ENCODE assay signal across 1 cellular context in the genomic region with DNA sequence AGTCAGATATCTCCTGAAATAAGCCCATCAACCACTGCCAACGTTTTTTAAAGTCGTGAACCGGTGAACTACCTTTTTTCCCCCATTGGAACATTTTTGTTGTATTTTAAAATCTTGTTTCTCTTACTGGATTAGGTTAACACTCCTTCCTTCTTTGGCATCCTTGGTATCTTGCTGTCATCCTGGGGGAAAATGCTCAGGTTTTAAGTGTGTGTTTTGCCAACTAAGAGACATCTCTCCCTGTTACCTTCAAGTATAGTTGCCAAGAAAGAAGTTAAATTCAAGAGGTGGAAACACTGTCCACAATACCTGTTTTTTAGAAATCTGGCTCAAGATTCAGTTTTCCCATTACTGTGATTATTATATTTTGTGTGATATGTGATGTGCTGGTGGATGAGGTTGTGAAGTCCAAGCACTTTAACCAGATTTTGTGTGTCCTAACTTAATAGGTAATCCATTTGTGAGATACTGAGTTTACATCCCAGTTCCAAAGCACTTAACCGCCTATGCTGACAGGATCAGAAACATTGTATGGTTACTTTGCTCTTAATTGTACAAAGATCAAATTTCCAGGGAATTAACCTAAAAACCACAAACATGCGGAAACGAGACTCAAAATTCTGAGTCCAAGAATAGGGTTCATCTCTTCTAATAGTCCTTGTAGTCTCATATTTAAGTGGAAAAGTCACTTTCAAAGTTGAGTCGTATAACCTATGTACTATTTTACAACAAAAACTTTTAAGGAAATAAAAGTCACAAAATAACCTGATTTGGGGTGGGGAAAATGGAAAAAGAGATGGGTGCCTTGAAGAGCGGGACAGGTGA.
TF ChIP-seq lines count a peak whose summit lies in the region.

No MANE protein-coding gene starts in this region.

TF ChIP-seq in HepG2, 621 proteins besides CTCF, POLR2A, EP300 and RAD21 (continued from another document and continues in another):
- TF ChIP-seq, protein P1, sequence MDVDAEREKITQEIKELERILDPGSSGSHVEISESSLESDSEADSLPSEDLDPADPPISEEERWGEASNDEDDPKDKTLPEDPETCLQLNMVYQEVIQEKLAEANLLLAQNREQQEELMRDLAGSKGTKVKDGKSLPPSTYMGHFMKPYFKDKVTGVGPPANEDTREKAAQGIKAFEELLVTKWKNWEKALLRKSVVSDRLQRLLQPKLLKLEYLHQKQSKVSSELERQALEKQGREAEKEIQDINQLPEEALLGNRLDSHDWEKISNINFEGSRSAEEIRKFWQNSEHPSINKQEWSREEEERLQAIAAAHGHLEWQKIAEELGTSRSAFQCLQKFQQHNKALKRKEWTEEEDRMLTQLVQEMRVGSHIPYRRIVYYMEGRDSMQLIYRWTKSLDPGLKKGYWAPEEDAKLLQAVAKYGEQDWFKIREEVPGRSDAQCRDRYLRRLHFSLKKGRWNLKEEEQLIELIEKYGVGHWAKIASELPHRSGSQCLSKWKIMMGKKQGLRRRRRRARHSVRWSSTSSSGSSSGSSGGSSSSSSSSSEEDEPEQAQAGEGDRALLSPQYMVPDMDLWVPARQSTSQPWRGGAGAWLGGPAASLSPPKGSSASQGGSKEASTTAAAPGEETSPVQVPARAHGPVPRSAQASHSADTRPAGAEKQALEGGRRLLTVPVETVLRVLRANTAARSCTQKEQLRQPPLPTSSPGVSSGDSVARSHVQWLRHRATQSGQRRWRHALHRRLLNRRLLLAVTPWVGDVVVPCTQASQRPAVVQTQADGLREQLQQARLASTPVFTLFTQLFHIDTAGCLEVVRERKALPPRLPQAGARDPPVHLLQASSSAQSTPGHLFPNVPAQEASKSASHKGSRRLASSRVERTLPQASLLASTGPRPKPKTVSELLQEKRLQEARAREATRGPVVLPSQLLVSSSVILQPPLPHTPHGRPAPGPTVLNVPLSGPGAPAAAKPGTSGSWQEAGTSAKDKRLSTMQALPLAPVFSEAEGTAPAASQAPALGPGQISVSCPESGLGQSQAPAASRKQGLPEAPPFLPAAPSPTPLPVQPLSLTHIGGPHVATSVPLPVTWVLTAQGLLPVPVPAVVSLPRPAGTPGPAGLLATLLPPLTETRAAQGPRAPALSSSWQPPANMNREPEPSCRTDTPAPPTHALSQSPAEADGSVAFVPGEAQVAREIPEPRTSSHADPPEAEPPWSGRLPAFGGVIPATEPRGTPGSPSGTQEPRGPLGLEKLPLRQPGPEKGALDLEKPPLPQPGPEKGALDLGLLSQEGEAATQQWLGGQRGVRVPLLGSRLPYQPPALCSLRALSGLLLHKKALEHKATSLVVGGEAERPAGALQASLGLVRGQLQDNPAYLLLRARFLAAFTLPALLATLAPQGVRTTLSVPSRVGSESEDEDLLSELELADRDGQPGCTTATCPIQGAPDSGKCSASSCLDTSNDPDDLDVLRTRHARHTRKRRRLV (CRISPR knock-in tag; IDR thresholded peaks at IDR 0.05): no peak
- TF ChIP-seq, protein P2, sequence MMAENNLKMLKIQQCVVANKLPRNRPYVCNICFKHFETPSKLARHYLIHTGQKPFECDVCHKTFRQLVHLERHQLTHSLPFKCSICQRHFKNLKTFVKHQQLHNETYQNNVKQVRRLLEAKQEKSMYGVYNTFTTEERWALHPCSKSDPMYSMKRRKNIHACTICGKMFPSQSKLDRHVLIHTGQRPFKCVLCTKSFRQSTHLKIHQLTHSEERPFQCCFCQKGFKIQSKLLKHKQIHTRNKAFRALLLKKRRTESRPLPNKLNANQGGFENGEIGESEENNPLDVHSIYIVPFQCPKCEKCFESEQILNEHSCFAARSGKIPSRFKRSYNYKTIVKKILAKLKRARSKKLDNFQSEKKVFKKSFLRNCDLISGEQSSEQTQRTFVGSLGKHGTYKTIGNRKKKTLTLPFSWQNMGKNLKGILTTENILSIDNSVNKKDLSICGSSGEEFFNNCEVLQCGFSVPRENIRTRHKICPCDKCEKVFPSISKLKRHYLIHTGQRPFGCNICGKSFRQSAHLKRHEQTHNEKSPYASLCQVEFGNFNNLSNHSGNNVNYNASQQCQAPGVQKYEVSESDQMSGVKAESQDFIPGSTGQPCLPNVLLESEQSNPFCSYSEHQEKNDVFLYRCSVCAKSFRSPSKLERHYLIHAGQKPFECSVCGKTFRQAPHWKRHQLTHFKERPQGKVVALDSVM (CRISPR knock-in tag; IDR thresholded peaks at IDR 0.05): no peak
- TF ChIP-seq ZNF33A (CRISPR knock-in tag; IDR thresholded peaks at IDR 0.05; ENCODE audit: borderline replicate concordance): no peak
- no peak for TF ChIP-seq KAT2B (IDR thresholded peaks at IDR 0.05; ENCODE audit: borderline replicate concordance, low read depth, low read length)
- TF ChIP-seq CENPT (CRISPR knock-in tag; IDR thresholded peaks at IDR 0.05; ENCODE audit: low read depth): no peak
- TF ChIP-seq GTF3A (CRISPR knock-in tag; conservative IDR thresholded peaks at IDR 0.05): 0 out of 2 replicates have a peak, but pooled peaks have one; percentile 80
- TF ChIP-seq HOXA9 (CRISPR knock-in tag; IDR thresholded peaks at IDR 0.05; ENCODE audit: borderline replicate concordance): no peak
- TF ChIP-seq PBX2 (CRISPR knock-in tag; IDR thresholded peaks at IDR 0.05): no peak
- TF ChIP-seq, protein P3, sequence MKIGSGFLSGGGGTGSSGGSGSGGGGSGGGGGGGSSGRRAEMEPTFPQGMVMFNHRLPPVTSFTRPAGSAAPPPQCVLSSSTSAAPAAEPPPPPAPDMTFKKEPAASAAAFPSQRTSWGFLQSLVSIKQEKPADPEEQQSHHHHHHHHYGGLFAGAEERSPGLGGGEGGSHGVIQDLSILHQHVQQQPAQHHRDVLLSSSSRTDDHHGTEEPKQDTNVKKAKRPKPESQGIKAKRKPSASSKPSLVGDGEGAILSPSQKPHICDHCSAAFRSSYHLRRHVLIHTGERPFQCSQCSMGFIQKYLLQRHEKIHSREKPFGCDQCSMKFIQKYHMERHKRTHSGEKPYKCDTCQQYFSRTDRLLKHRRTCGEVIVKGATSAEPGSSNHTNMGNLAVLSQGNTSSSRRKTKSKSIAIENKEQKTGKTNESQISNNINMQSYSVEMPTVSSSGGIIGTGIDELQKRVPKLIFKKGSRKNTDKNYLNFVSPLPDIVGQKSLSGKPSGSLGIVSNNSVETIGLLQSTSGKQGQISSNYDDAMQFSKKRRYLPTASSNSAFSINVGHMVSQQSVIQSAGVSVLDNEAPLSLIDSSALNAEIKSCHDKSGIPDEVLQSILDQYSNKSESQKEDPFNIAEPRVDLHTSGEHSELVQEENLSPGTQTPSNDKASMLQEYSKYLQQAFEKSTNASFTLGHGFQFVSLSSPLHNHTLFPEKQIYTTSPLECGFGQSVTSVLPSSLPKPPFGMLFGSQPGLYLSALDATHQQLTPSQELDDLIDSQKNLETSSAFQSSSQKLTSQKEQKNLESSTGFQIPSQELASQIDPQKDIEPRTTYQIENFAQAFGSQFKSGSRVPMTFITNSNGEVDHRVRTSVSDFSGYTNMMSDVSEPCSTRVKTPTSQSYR (CRISPR knock-in tag; IDR thresholded peaks at IDR 0.05; ENCODE audit: borderline replicate concordance): no peak
- no peak for TF ChIP-seq ATM (IDR thresholded peaks at IDR 0.05; ENCODE audit: borderline replicate concordance)
- no peak for TF ChIP-seq ZNF773 (CRISPR knock-in tag; IDR thresholded peaks at IDR 0.05; ENCODE audit: borderline replicate concordance)
- TF ChIP-seq RELA (CRISPR knock-in tag; IDR thresholded peaks at IDR 0.05): no peak
- TF ChIP-seq FOXA1 (IDR thresholded peaks at IDR 0.05): no peak
- TF ChIP-seq FOXA1 (CRISPR knock-in tag; IDR thresholded peaks at IDR 0.05): 0 out of 2 replicates have a peak, but pooled peaks have one; percentile 51
- no peak for TF ChIP-seq RCOR2 (CRISPR knock-in tag; IDR thresholded peaks at IDR 0.05)
- no peak for TF ChIP-seq ZNF484 (CRISPR knock-in tag; IDR thresholded peaks at IDR 0.05; ENCODE audit: borderline replicate concordance, low read depth)
- no peak for TF ChIP-seq CAMTA2 (CRISPR knock-in tag; IDR thresholded peaks at IDR 0.05; ENCODE audit: borderline replicate concordance)
- TF ChIP-seq, protein P4, sequence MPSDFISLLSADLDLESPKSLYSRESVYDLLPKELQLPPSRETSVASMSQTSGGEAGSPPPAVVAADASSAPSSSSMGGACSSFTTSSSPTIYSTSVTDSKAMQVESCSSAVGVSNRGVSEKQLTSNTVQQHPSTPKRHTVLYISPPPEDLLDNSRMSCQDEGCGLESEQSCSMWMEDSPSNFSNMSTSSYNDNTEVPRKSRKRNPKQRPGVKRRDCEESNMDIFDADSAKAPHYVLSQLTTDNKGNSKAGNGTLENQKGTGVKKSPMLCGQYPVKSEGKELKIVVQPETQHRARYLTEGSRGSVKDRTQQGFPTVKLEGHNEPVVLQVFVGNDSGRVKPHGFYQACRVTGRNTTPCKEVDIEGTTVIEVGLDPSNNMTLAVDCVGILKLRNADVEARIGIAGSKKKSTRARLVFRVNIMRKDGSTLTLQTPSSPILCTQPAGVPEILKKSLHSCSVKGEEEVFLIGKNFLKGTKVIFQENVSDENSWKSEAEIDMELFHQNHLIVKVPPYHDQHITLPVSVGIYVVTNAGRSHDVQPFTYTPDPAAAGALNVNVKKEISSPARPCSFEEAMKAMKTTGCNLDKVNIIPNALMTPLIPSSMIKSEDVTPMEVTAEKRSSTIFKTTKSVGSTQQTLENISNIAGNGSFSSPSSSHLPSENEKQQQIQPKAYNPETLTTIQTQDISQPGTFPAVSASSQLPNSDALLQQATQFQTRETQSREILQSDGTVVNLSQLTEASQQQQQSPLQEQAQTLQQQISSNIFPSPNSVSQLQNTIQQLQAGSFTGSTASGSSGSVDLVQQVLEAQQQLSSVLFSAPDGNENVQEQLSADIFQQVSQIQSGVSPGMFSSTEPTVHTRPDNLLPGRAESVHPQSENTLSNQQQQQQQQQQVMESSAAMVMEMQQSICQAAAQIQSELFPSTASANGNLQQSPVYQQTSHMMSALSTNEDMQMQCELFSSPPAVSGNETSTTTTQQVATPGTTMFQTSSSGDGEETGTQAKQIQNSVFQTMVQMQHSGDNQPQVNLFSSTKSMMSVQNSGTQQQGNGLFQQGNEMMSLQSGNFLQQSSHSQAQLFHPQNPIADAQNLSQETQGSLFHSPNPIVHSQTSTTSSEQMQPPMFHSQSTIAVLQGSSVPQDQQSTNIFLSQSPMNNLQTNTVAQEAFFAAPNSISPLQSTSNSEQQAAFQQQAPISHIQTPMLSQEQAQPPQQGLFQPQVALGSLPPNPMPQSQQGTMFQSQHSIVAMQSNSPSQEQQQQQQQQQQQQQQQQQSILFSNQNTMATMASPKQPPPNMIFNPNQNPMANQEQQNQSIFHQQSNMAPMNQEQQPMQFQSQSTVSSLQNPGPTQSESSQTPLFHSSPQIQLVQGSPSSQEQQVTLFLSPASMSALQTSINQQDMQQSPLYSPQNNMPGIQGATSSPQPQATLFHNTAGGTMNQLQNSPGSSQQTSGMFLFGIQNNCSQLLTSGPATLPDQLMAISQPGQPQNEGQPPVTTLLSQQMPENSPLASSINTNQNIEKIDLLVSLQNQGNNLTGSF (CRISPR knock-in tag; IDR thresholded peaks at IDR 0.05): no peak
- no peak for TF ChIP-seq ZNF709 (CRISPR knock-in tag; IDR thresholded peaks at IDR 0.05)
- TF ChIP-seq, protein P5, sequence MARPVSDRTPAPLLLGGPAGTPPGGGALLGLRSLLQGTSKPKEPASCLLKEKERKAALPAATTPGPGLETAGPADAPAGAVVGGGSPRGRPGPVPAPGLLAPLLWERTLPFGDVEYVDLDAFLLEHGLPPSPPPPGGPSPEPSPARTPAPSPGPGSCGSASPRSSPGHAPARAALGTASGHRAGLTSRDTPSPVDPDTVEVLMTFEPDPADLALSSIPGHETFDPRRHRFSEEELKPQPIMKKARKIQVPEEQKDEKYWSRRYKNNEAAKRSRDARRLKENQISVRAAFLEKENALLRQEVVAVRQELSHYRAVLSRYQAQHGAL (CRISPR knock-in tag; IDR thresholded peaks at IDR 0.05; ENCODE audit: not compliant biosample characterization): no peak
- peak; percentile 70 for TF ChIP-seq FOXA3 (CRISPR knock-in tag; IDR thresholded peaks at IDR 0.05)
- no peak for TF ChIP-seq SALL2 (CRISPR knock-in tag; IDR thresholded peaks at IDR 0.05)
- TF ChIP-seq ZNF616 (CRISPR knock-in tag; IDR thresholded peaks at IDR 0.05; ENCODE audit: low read depth): no peak
- no peak for TF ChIP-seq POGZ (CRISPR knock-in tag; IDR thresholded peaks at IDR 0.05)
- no peak for TF ChIP-seq ZNF33B (CRISPR knock-in tag; IDR thresholded peaks at IDR 0.05)
- TF ChIP-seq ATF7 (IDR thresholded peaks at IDR 0.05): no peak
- TF ChIP-seq ATF7 (CRISPR knock-in tag; IDR thresholded peaks at IDR 0.05): no peak
- TF ChIP-seq KAT8 (CRISPR knock-in tag; IDR thresholded peaks at IDR 0.05): no peak
- no peak for TF ChIP-seq NFE2L1 (CRISPR knock-in tag; IDR thresholded peaks at IDR 0.05; ENCODE audit: borderline replicate concordance)
